20 cellular contexts compared by ENCODE assay signal in genomic region chr10:25125151-25125550, GRCh38. TPM values are rescaled to one million over a fixed set of nuclear protein-coding genes. Genes with fewer than 3 reads are reported as not detected.
DNase-seq lines count a peak whose midpoint lies in the region; TF ChIP-seq lines count a peak whose summit lies in the region.
"Had no signal": no experiment of that assay in that cellular context is flagged by ENCODE, and none has a peak within 500 bp of the region (broad histone marks: within the 10 kb centered on the region; RNA-seq: fewer than 3 reads in every experiment).

No MANE protein-coding gene starts in this region.

- peaks cover 6% of the 10 kb centered on the region for H3K4me1 Mint-ChIP-seq in glutamatergic neuron (ENCODE audit: low read depth, unreplicated experiment)
- H3K4me1 Mint-ChIP-seq in T-helper 2 cell treated with Interferon-gamma antibody and Interleukin-4, amounts not matched to agents 5 μg/mL and 100 μg/mL, for 36 hours (ENCODE audit: low read depth): no peaks in the 10 kb centered on the region
- H3K4me1 Mint-ChIP-seq: central memory CD8-positive, alpha-beta T cell; stimulated activated effector memory CD8-positive, alpha-beta T cell treated with anti-CD3 and anti-CD28 coated beads, Interleukin-12 subunit alpha, Interleukin-12 subunit beta, amount 100 ng/mL, for 72 hours had no signal

- H3K9me3 Mint-ChIP-seq in glutamatergic neuron (ENCODE audit: unreplicated experiment): peaks cover 7% of the 10 kb centered on the region
- H3K9me3 Mint-ChIP-seq in T-helper 2 cell treated with Interferon-gamma antibody and Interleukin-4, amounts not matched to agents 5 μg/mL and 100 μg/mL, for 36 hours: no peaks in the 10 kb centered on the region
- H3K9me3 Mint-ChIP-seq: activated T-cell treated with anti-CD3 and anti-CD28 coated beads, Interleukin-2, amount 50 U/mL, for 4 hours; central memory CD8-positive, alpha-beta T cell; stimulated activated effector memory CD8-positive, alpha-beta T cell treated with anti-CD3 and anti-CD28 coated beads, Interleukin-12 subunit alpha, Interleukin-12 subunit beta, amount 100 ng/mL, for 72 hours had no signal

- intact Hi-C loops in posterior cingulate gyrus (cut with DNase I): no loop called here
- intact Hi-C loops in lower leg skin (cut with DNase I; ENCODE audit: low total_unique reads): no loop called here

- TF ChIP-seq CTCF in glutamatergic neuron (IDR thresholded peaks at IDR 0.05; ENCODE audit: partially characterized antibody, unreplicated experiment): no peak
- no peak for TF ChIP-seq CTCF in lower leg skin (IDR thresholded peaks at IDR 0.05)

- TF ChIP-seq POLR2A in lower leg skin (IDR thresholded peaks at IDR 0.05): no peak

- H3K27me3 Mint-ChIP-seq in glutamatergic neuron (ENCODE audit: unreplicated experiment): no peaks in the 10 kb centered on the region
- no peaks in the 10 kb centered on the region for H3K27me3 Mint-ChIP-seq in T-helper 2 cell treated with Interferon-gamma antibody and Interleukin-4, amounts not matched to agents 5 μg/mL and 100 μg/mL, for 36 hours (ENCODE audit: low read depth)

- WGBS in lower leg skin, 2 donors: 12 to 22% methylated on average over 5 to 8 of the region's 8 CpGs

- no peak overlapping the region for H3K4me3 ChIP-seq in lower leg skin (ENCODE audit: low read depth, poor library complexity, severe bottlenecking)
- H3K4me3 ChIP-seq: gastrocnemius medialis, GM12878, mucosa of descending colon, PC-9, SK-N-MC, upper lobe of left lung had no signal

- H3K4me3 Mint-ChIP-seq in glutamatergic neuron (ENCODE audit: unreplicated experiment): no peak overlapping the region
- H3K4me3 Mint-ChIP-seq in T-helper 2 cell treated with Interferon-gamma antibody and Interleukin-4, amounts not matched to agents 5 μg/mL and 100 μg/mL, for 36 hours: no peak overlapping the region
- H3K4me3 Mint-ChIP-seq: activated T-cell treated with anti-CD3 and anti-CD28 coated beads, Interleukin-2, amount 50 U/mL, for 4 hours; central memory CD8-positive, alpha-beta T cell; stimulated activated effector memory CD8-positive, alpha-beta T cell treated with anti-CD3 and anti-CD28 coated beads, Interleukin-12 subunit alpha, Interleukin-12 subunit beta, amount 100 ng/mL, for 72 hours had no signal

- DNase-seq in NCI-H1417 (lab: John Stamatoyannopoulos, UW) (peak in 2 of 3 experiments; percentile 4 to 28), NCI-H1417 treated with DMSO at 0.1 percent for 48 hours (lab: John Stamatoyannopoulos, UW) (no peak), NCI-H524 treated with DMSO at 0.1 percent for 48 hours (lab: John Stamatoyannopoulos, UW) (peak; percentile 1), glutamatergic neuron (peak; percentile 69), posterior cingulate gyrus (peak in 9 of 10 donors; percentile 13 to 92 (median 52)), activated T-cell treated with anti-CD3 and anti-CD28 coated beads for 4 hours (no peak), lower leg skin (ENCODE audit: low spot score in 2 of 2) (no peak)
- no peak for DNase-seq in T-helper 2 cell treated with Interferon-gamma antibody and Interleukin-4, amounts not matched to agents 5 μg/mL and 100 μg/mL, for 36 hours (ENCODE audit: low spot score)
- DNase-seq: activated CD4-positive, alpha-beta T cell treated with anti-CD3 and anti-CD28 coated beads, Interleukin-2, amount 50 U/mL, for 48 hours; activated T-cell treated with anti-CD3 and anti-CD28 coated beads, Interleukin-2, amount 50 U/mL, for 4 hours; gastrocnemius medialis; MM.1S; mucosa of descending colon; PC-9 had no signal

- no peak overlapping the region for H3K27ac Mint-ChIP-seq in glutamatergic neuron (ENCODE audit: unreplicated experiment)
- no peak overlapping the region for H3K27ac Mint-ChIP-seq in T-helper 2 cell treated with Interferon-gamma antibody and Interleukin-4, amounts not matched to agents 5 μg/mL and 100 μg/mL, for 36 hours
- H3K27ac Mint-ChIP-seq: stimulated activated effector memory CD8-positive, alpha-beta T cell treated with anti-CD3 and anti-CD28 coated beads, Interleukin-12 subunit alpha, Interleukin-12 subunit beta, amount 100 ng/mL, for 72 hours had no signal

- peaks cover 6% of the 10 kb centered on the region for H3K36me3 Mint-ChIP-seq in glutamatergic neuron (ENCODE audit: unreplicated experiment)
- H3K36me3 Mint-ChIP-seq in T-helper 2 cell treated with Interferon-gamma antibody and Interleukin-4, amounts not matched to agents 5 μg/mL and 100 μg/mL, for 36 hours (ENCODE audit: low read depth): no peaks in the 10 kb centered on the region
- H3K36me3 Mint-ChIP-seq: stimulated activated effector memory CD8-positive, alpha-beta T cell treated with anti-CD3 and anti-CD28 coated beads, Interleukin-12 subunit alpha, Interleukin-12 subunit beta, amount 100 ng/mL, for 72 hours had no signal

RNA-seq across cellular contexts. Expression of gene GPR158, which starts 49.6 kb away (rescaled TPM):
- 2.6 TPM for total RNA-seq in glutamatergic neuron (ENCODE audit: unreplicated experiment)
- under 1 TPM in 1 of 4 donors, not detected in 3; 0.13 TPM for total RNA-seq in lower leg skin
- total RNA-seq: activated T-cell treated with anti-CD3 and anti-CD28 coated beads, Interleukin-2, amount 50 U/mL, for 4 hours; endothelial cell of umbilical vein; GM12878 had no signal

Comparison
In these comparisons a context has a peak if more than half of its experiments do, and no peak if none do; other contexts are left out.
1. DNase-seq: peak in NCI-H1417 (2 of 3), NCI-H524 treated with DMSO at 0.1 percent for 48 hours (single experiment), glutamatergic neuron (single experiment) and posterior cingulate gyrus (9 of 10); none in NCI-H1417 treated with DMSO at 0.1 percent for 48 hours (single experiment), T-helper 2 cell treated with Interferon-gamma antibody and Interleukin-4, amounts not matched to agents 5 μg/mL and 100 μg/mL, for 36 hours (single experiment), activated T-cell treated with anti-CD3 and anti-CD28 coated beads for 4 hours (single experiment) and lower leg skin (0 of 2).